10 cellular contexts compared by ENCODE assay signal in the genomic region with DNA sequence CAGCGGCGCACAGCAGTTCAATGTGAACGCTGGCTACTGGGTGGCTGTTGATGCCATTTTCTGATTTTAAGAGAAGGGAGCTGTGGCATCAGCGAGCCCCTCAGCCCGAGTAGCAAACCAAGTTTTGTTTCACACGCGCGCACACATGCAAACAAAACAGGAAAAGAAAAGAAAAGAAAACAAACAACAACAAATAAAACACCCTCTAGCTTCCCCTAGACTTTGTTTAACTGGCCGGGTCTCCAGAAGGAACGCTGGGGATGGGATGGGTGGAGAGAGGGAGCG. TPM values are rescaled to one million over a fixed set of nuclear protein-coding genes. Genes with fewer than 3 reads are reported as not detected.
A peak's percentile ranks its signal among the peaks of the same experiment; 100 is the strongest.
DNase-seq lines count a peak whose midpoint lies in the region; ATAC-seq and TF ChIP-seq lines count a peak whose summit lies in the region.
"Had no signal": no experiment of that assay in that cellular context is flagged by ENCODE, and none has a peak within 500 bp of the region (broad histone marks: within the 10 kb centered on the region; RNA-seq: fewer than 3 reads in every experiment).

No MANE protein-coding gene starts in this region.

- H3K4me3 ChIP-seq in ascending aorta (peak overlapping the region; percentile 51 to 63), thoracic aorta (peak overlapping the region; percentile 74)

- no peaks in the 10 kb centered on the region for H3K9me3 ChIP-seq in ascending aorta
- no peaks in the 10 kb centered on the region for H3K9me3 ChIP-seq in thoracic aorta

- H3K36me3 ChIP-seq in ascending aorta, result no peaks in the 10 kb centered on the region
- no peaks in the 10 kb centered on the region for H3K36me3 ChIP-seq in thoracic aorta

- H3K27me3 Mint-ChIP-seq in activated CD4-positive, alpha-beta memory T cell treated with anti-CD3 and anti-CD28 coated beads, Interleukin-2, amount 10 ng/mL, durations not matched to agents 7 days and 5 days, result peaks cover 90% of the 10 kb centered on the region
- peaks cover 77% of the 10 kb centered on the region for H3K27me3 Mint-ChIP-seq in activated CD4-positive, alpha-beta memory T cell treated with anti-CD3 and anti-CD28 coated beads for 36 hours

- no peak overlapping the region for H3K27ac ChIP-seq in ascending aorta
- H3K27ac ChIP-seq in thoracic aorta, result peak overlapping the region in 1 of 2 donors; percentile 50
- H3K27ac ChIP-seq: BLaER1 treated with 17β-estradiol and CSF1 and Interleukin-3, amounts not matched to agents 10 nM and 100 nM had no signal

- ATAC-seq in thoracic aorta (ENCODE audit: insufficient number of reproducible peaks, low FRiP score, low read depth), result no peak
- no peak for ATAC-seq in GM21526 (IDR thresholded peaks at IDR 0.05; ENCODE audit: low FRiP score, unreplicated experiment)

- H3K36me3 Mint-ChIP-seq in activated CD4-positive, alpha-beta memory T cell treated with anti-CD3 and anti-CD28 coated beads, Interleukin-2, amount 10 ng/mL, durations not matched to agents 7 days and 5 days (ENCODE audit: low read depth), result peaks cover 14% of the 10 kb centered on the region
- H3K36me3 Mint-ChIP-seq in activated CD4-positive, alpha-beta memory T cell treated with anti-CD3 and anti-CD28 coated beads for 36 hours, result peaks cover 3% of the 10 kb centered on the region

- no peak for TF ChIP-seq CTCF in ascending aorta (IDR thresholded peaks at IDR 0.05)
- no peak for TF ChIP-seq CTCF in thoracic aorta (IDR thresholded peaks at IDR 0.05)

- intact Hi-C loops in activated CD4-positive, alpha-beta memory T cell treated with anti-CD3 and anti-CD28 coated beads for 36 hours (cut with micrococcal nuclease), result no loop called here
- intact Hi-C loops in ascending aorta (cut with DNase I), result loop anchor here (5.0 to 10.0 kb wide), 3 partner anchors 147 to 475 kb away; partner anchors contain the start of gene MBIP

- no peak for DNase-seq in activated CD4-positive, alpha-beta memory T cell treated with anti-CD3 and anti-CD28 coated beads, Interleukin-2, amount 10 ng/mL, durations not matched to agents 7 days and 5 days
- DNase-seq in activated CD4-positive, alpha-beta memory T cell treated with anti-CD3 and anti-CD28 coated beads for 36 hours, result no peak
- DNase-seq in ascending aorta (ENCODE audit: low spot score in 2 of 2) (no peak), left kidney (ENCODE audit: low read depth, low spot score) (peak; percentile 21), thoracic aorta (ENCODE audit: low spot score) (no peak), NCI-H1092 (lab: John Stamatoyannopoulos, UW) (no peak), NCI-H82 (lab: John Stamatoyannopoulos, UW) (no peak)

- H3K4me1 ChIP-seq in ascending aorta, result peaks cover 7 to 28% of the 10 kb centered on the region in 2 donors
- peaks cover 5 to 60% of the 10 kb centered on the region in 2 donors for H3K4me1 ChIP-seq in thoracic aorta (ENCODE audit: control insufficient read depth in 1 of 2, low read depth in 2 of 2)

- H3K4me3 Mint-ChIP-seq in activated CD4-positive, alpha-beta memory T cell treated with anti-CD3 and anti-CD28 coated beads, Interleukin-2, amount 10 ng/mL, durations not matched to agents 7 days and 5 days, result peak overlapping the region; percentile 24
- no peak overlapping the region for H3K4me3 Mint-ChIP-seq in activated CD4-positive, alpha-beta memory T cell treated with anti-CD3 and anti-CD28 coated beads for 36 hours

- peak overlapping the region; percentile 29 for H3K27ac Mint-ChIP-seq in activated CD4-positive, alpha-beta memory T cell treated with anti-CD3 and anti-CD28 coated beads, Interleukin-2, amount 10 ng/mL, durations not matched to agents 7 days and 5 days
- no peak overlapping the region for H3K27ac Mint-ChIP-seq in activated CD4-positive, alpha-beta memory T cell treated with anti-CD3 and anti-CD28 coated beads for 36 hours

- peaks cover 21% of the 10 kb centered on the region for H3K4me1 Mint-ChIP-seq in activated CD4-positive, alpha-beta memory T cell treated with anti-CD3 and anti-CD28 coated beads, Interleukin-2, amount 10 ng/mL, durations not matched to agents 7 days and 5 days
- peaks cover 45% of the 10 kb centered on the region for H3K4me1 Mint-ChIP-seq in activated CD4-positive, alpha-beta memory T cell treated with anti-CD3 and anti-CD28 coated beads for 36 hours (ENCODE audit: low read depth)

- H3K9me3 Mint-ChIP-seq in activated CD4-positive, alpha-beta memory T cell treated with anti-CD3 and anti-CD28 coated beads, Interleukin-2, amount 10 ng/mL, durations not matched to agents 7 days and 5 days, result no peaks in the 10 kb centered on the region
- H3K9me3 Mint-ChIP-seq in activated CD4-positive, alpha-beta memory T cell treated with anti-CD3 and anti-CD28 coated beads for 36 hours, result no peaks in the 10 kb centered on the region

- CTCF ChIA-PET in activated CD4-positive, alpha-beta memory T cell treated with anti-CD3 and anti-CD28 coated beads, Interleukin-2, amount 10 ng/mL, durations not matched to agents 7 days and 5 days (lab: Charles Lee), result no interaction called here
- CTCF ChIA-PET in activated CD4-positive, alpha-beta memory T cell treated with anti-CD3 and anti-CD28 coated beads for 36 hours (lab: Charles Lee), result no interaction called here

- H3K27me3 ChIP-seq in ascending aorta (peaks cover 31% of the 10 kb centered on the region), thoracic aorta (replicated peaks; ENCODE audit: insufficient read depth) (peaks cover 32% of the 10 kb centered on the region)

- POLR2A ChIA-PET in activated CD4-positive, alpha-beta memory T cell treated with anti-CD3 and anti-CD28 coated beads, Interleukin-2, amount 10 ng/mL, durations not matched to agents 7 days and 5 days (lab: Charles Lee), result no interaction called here
- POLR2A ChIA-PET in activated CD4-positive, alpha-beta memory T cell treated with anti-CD3 and anti-CD28 coated beads for 36 hours (lab: Charles Lee), result no interaction called here

RNA-seq across cellular contexts. Expression of gene PAX9, which starts 0.5 kb away (rescaled TPM):
- total RNA-seq in activated CD4-positive, alpha-beta memory T cell treated with anti-CD3 and anti-CD28 coated beads, Interleukin-2, amount 10 ng/mL, durations not matched to agents 7 days and 5 days, result not detected
- total RNA-seq in activated CD4-positive, alpha-beta memory T cell treated with anti-CD3 and anti-CD28 coated beads for 36 hours, result not detected
- total RNA-seq in ascending aorta (not detected), thoracic aorta (1 to 10 TPM in 1 of 2 donors, under 1 TPM in 1; 0.21 to 4.5 TPM)
- total RNA-seq: activated CD8-positive, alpha-beta memory T cell treated with anti-CD3 and anti-CD28 coated beads for 36 hours had no signal
